Comparison of ENCODE assay signal across 1 cellular context in the genomic region with DNA sequence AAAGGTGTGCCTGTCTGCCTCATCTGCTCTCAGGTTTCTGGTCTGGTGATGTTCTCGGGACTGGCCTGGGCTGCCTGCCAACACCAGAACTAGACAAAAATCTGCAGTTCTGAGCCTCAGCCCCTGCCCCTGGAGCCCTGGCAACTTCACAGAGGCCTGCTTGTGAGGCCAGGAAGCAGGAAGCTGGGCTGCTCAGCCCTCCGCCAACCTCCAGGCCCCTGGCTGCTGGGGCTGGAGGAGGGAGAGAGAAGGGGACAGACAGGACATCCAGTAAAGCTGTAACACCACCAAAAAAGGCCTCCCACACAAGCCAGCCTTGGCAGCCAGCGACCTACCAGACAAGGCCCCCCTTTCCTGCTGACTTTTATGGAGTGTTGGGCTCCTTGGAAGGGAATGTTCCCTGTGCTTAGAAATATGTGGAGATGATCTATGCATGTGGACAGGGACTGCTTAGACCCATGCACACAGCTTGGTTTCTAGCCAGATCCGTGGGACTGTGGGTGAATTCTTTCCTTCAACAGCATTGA.
TF ChIP-seq lines count a peak whose summit lies in the region.

No MANE protein-coding gene starts in this region.

TF ChIP-seq in WTC11, 78 proteins besides CTCF, POLR2A, EP300 and RAD21 (continued from another document):
- TF ChIP-seq, protein P1, sequence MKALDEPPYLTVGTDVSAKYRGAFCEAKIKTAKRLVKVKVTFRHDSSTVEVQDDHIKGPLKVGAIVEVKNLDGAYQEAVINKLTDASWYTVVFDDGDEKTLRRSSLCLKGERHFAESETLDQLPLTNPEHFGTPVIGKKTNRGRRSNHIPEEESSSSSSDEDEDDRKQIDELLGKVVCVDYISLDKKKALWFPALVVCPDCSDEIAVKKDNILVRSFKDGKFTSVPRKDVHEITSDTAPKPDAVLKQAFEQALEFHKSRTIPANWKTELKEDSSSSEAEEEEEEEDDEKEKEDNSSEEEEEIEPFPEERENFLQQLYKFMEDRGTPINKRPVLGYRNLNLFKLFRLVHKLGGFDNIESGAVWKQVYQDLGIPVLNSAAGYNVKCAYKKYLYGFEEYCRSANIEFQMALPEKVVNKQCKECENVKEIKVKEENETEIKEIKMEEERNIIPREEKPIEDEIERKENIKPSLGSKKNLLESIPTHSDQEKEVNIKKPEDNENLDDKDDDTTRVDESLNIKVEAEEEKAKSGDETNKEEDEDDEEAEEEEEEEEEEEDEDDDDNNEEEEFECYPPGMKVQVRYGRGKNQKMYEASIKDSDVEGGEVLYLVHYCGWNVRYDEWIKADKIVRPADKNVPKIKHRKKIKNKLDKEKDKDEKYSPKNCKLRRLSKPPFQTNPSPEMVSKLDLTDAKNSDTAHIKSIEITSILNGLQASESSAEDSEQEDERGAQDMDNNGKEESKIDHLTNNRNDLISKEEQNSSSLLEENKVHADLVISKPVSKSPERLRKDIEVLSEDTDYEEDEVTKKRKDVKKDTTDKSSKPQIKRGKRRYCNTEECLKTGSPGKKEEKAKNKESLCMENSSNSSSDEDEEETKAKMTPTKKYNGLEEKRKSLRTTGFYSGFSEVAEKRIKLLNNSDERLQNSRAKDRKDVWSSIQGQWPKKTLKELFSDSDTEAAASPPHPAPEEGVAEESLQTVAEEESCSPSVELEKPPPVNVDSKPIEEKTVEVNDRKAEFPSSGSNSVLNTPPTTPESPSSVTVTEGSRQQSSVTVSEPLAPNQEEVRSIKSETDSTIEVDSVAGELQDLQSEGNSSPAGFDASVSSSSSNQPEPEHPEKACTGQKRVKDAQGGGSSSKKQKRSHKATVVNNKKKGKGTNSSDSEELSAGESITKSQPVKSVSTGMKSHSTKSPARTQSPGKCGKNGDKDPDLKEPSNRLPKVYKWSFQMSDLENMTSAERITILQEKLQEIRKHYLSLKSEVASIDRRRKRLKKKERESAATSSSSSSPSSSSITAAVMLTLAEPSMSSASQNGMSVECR (CRISPR knock-in tag; IDR thresholded peaks at IDR 0.05; ENCODE audit: borderline replicate concordance) = no peak
- no peak for TF ChIP-seq CREM (CRISPR knock-in tag; IDR thresholded peaks at IDR 0.05)
- TF ChIP-seq, protein P2, sequence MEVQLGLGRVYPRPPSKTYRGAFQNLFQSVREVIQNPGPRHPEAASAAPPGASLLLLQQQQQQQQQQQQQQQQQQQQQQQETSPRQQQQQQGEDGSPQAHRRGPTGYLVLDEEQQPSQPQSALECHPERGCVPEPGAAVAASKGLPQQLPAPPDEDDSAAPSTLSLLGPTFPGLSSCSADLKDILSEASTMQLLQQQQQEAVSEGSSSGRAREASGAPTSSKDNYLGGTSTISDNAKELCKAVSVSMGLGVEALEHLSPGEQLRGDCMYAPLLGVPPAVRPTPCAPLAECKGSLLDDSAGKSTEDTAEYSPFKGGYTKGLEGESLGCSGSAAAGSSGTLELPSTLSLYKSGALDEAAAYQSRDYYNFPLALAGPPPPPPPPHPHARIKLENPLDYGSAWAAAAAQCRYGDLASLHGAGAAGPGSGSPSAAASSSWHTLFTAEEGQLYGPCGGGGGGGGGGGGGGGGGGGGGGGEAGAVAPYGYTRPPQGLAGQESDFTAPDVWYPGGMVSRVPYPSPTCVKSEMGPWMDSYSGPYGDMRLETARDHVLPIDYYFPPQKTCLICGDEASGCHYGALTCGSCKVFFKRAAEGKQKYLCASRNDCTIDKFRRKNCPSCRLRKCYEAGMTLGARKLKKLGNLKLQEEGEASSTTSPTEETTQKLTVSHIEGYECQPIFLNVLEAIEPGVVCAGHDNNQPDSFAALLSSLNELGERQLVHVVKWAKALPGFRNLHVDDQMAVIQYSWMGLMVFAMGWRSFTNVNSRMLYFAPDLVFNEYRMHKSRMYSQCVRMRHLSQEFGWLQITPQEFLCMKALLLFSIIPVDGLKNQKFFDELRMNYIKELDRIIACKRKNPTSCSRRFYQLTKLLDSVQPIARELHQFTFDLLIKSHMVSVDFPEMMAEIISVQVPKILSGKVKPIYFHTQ (CRISPR knock-in tag; IDR thresholded peaks at IDR 0.05) = no peak
- TF ChIP-seq FOXP1 (CRISPR knock-in tag; IDR thresholded peaks at IDR 0.05; ENCODE audit: borderline replicate concordance) = no peak
- TF ChIP-seq, protein P3, sequence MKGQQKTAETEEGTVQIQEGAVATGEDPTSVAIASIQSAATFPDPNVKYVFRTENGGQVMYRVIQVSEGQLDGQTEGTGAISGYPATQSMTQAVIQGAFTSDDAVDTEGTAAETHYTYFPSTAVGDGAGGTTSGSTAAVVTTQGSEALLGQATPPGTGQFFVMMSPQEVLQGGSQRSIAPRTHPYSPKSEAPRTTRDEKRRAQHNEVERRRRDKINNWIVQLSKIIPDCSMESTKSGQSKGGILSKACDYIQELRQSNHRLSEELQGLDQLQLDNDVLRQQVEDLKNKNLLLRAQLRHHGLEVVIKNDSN (CRISPR knock-in tag; IDR thresholded peaks at IDR 0.05) = no peak
